In the genomic region with DNA sequence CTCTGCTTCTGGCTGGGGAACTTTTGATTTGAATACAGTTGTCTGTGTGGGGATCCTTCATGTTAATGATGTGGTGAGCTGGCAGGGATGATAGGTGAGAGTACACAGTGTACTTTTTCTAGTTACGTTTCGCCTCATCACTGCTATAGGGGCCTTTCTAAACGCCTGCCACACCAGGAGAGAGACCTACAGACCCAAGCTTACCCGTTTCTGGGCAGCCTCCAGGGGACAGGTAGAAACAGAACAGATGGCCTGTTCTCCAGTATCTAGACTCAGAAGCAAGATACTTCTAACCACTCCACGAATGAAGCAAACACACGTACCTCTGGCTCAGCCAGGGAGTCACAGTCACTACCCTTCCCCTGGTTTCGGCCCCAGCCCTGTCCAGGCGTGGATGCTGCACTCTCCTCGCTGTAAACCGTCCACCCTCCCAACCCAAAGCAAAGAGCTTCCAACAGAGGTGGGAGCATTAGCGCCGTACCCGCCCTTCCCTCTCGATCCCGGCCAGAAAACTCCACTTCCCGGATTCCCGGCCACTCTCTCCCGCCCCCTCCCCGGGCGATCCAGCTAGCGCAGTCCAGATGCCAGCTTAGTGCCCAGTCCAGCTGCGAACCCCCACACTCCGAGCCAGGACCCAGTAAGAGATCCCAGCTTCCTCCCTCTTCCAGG, we compare ENCODE assay signal across 8 cellular contexts. TPM values are rescaled to one million over a fixed set of nuclear protein-coding genes. Genes with fewer than 3 reads are reported as not detected.
A peak's percentile ranks its signal among the peaks of the same experiment; 100 is the strongest.
DNase-seq lines count a peak whose midpoint lies in the region; ATAC-seq and TF ChIP-seq lines count a peak whose summit lies in the region.

No MANE protein-coding gene starts in this region.

- H3K4me3 Mint-ChIP-seq in stimulated activated effector memory CD8-positive, alpha-beta T cell treated with anti-CD3 and anti-CD28 coated beads, Interleukin-12 subunit alpha, Interleukin-12 subunit beta, amount 100 ng/mL, for 72 hours = peak overlapping the region; percentile 91

- peak overlapping the region; percentile 94 for H3K4me3 ChIP-seq in BJ (ENCODE audit: low read depth, low read length)
- H3K4me3 ChIP-seq in SJSA1 = peak overlapping the region; percentile 70
- H3K4me3 ChIP-seq in lower leg skin (ENCODE audit: low read depth, poor library complexity, severe bottlenecking) = peak overlapping the region; percentile 92

- DNase-seq in BJ (ENCODE audit: low read depth) = no peak
- DNase-seq in SJSA1 (ENCODE audit: low read depth in 1 of 2, low spot score in 2 of 2) = peak; percentile 26 to 45
- DNase-seq in lower leg skin (ENCODE audit: low spot score in 2 of 2) = peak in 1 of 2 donors; percentile 90
- DNase-seq in stimulated activated effector memory CD8-positive, alpha-beta T cell treated with anti-CD3 and anti-CD28 coated beads, Interleukin-12 subunit alpha, Interleukin-12 subunit beta, amount 100 ng/mL, for 72 hours (ENCODE audit: low spot score in 2 of 2) = peak; percentile 34 to 76
- DNase-seq in foreskin melanocyte = no peak

- no peaks in the 10 kb centered on the region for H3K27me3 ChIP-seq in BJ (ENCODE audit: control insufficient read depth, insufficient read depth, low read length)
- no peaks in the 10 kb centered on the region for H3K27me3 ChIP-seq in SJSA1 (replicated peaks)

- H3K9me3 Mint-ChIP-seq in stimulated activated effector memory CD8-positive, alpha-beta T cell treated with anti-CD3 and anti-CD28 coated beads, Interleukin-12 subunit alpha, Interleukin-12 subunit beta, amount 100 ng/mL, for 72 hours = no peaks in the 10 kb centered on the region

- TF ChIP-seq POLR2A in lower leg skin (IDR thresholded peaks at IDR 0.05) = no peak

- ATAC-seq in GM18870 (IDR thresholded peaks at IDR 0.05; ENCODE audit: unreplicated experiment) = peak; percentile 62
- ATAC-seq in HG03045 (IDR thresholded peaks at IDR 0.05; ENCODE audit: unreplicated experiment) = peak; percentile 56
- peak; percentile 75 for ATAC-seq in stimulated activated effector memory CD8-positive, alpha-beta T cell treated with anti-CD3 and anti-CD28 coated beads, Interleukin-12 subunit alpha, Interleukin-12 subunit beta, amount 100 ng/mL, for 72 hours

- CTCF ChIA-PET in BJ (lab: Yijun Ruan, JAX) = interaction anchor here (1.4 to 2.1 kb wide), 7 partner anchors 16 to 209 kb away, joined by 3 to 10 read pairs (median 4); no protein-coding TSS in a partner anchor

- no peaks in the 10 kb centered on the region for H3K9me3 ChIP-seq in SJSA1 (replicated peaks)

- H3K36me3 ChIP-seq in BJ (ENCODE audit: control insufficient read depth, insufficient read depth, low read length) = no peaks in the 10 kb centered on the region
- H3K36me3 ChIP-seq in SJSA1 = peaks cover 3% of the 10 kb centered on the region; the same call in 1 of the 2 replicates

- H3K27ac ChIP-seq in SJSA1 = no peak overlapping the region
- H3K27ac ChIP-seq in cingulate gyrus (ENCODE audit: low read depth, low read length) = peak overlapping the region; percentile 85

- TF ChIP-seq CTCF in BJ (IDR thresholded peaks at IDR 0.05; ENCODE audit: insufficient read depth, low read depth, low read length) (0 out of 2 replicates have a peak, but pooled peaks have one; percentile 6), lower leg skin (IDR thresholded peaks at IDR 0.05) (no peak)

- peaks cover 28% of the 10 kb centered on the region for H3K4me1 ChIP-seq in SJSA1 (replicated peaks)

- H3K4me1 Mint-ChIP-seq in stimulated activated effector memory CD8-positive, alpha-beta T cell treated with anti-CD3 and anti-CD28 coated beads, Interleukin-12 subunit alpha, Interleukin-12 subunit beta, amount 100 ng/mL, for 72 hours = peaks cover 70% of the 10 kb centered on the region

- H3K36me3 Mint-ChIP-seq in stimulated activated effector memory CD8-positive, alpha-beta T cell treated with anti-CD3 and anti-CD28 coated beads, Interleukin-12 subunit alpha, Interleukin-12 subunit beta, amount 100 ng/mL, for 72 hours = peaks cover 60% of the 10 kb centered on the region

- intact Hi-C loops in lower leg skin (cut with DNase I; ENCODE audit: low total_unique reads) = no loop called here

- POLR2A ChIA-PET in BJ (lab: Charles Lee) = no interaction called here

- 3% methylated on average over 22 to 23 of the region's 23 CpGs for WGBS in lower leg skin, 2 donors

- peak overlapping the region; percentile 96 for H3K27ac Mint-ChIP-seq in stimulated activated effector memory CD8-positive, alpha-beta T cell treated with anti-CD3 and anti-CD28 coated beads, Interleukin-12 subunit alpha, Interleukin-12 subunit beta, amount 100 ng/mL, for 72 hours

RNA-seq across cellular contexts. Expression of a gene that starts 1.2 kb away (rescaled TPM):
- 17.2 and 28.4 TPM in 2 replicates for polyA plus RNA-seq in BJ (2011; rRNA removed)
- polyA minus RNA-seq in BJ (2011; rRNA and poly(A)+ RNA removed) = 35.7 and 40.5 TPM in 2 replicates
- 15.0 and 18.1 TPM in 2 replicates for total RNA-seq in SJSA1 (2014; rRNA removed; shearing (Covaris generic))
- total RNA-seq in lower leg skin = 100 to 1,000 TPM in 1 of 4 donors, 10 to 100 TPM in 3; 65.5 to 104 (median 76.2) TPM

Comparison
In these comparisons a context has a peak if more than half of its experiments do, and no peak if none do; other contexts are left out.
1. DNase-seq: peak in SJSA1 (2 of 2) and stimulated activated effector memory CD8-positive, alpha-beta T cell treated with anti-CD3 and anti-CD28 coated beads, Interleukin-12 subunit alpha, Interleukin-12 subunit beta, amount 100 ng/mL, for 72 hours (2 of 2); none in BJ (single experiment) and foreskin melanocyte (single experiment).
2. Peak in every context shown above with its lines, with median percentiles within 50 percentile points of each other: H3K4me3 ChIP-seq and ATAC-seq.